In the genomic region with DNA sequence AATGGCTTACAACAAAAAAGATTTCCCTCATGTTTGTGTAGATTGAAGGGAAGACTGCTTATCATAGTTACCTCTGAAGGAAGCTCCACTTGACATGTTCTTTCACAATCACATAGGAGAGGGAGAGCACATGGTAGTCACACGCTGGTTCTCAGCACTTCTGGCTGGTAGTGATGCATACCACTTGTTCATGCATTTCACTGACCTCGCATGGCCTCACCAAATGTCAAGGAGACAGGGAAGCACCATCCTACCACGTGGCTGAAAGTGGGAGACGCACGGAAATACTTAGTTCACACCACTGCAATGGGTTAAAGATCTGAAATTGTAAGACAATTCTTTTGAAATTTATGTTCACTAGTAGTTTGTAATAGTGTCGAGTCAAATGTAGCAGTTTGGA, we compare ENCODE assay signal across 19 cellular contexts.
"Had no signal": no experiment of that assay in that cellular context is flagged by ENCODE, and none has a peak within 500 bp of the region (broad histone marks: within the 10 kb centered on the region; RNA-seq: fewer than 3 reads in every experiment).

No MANE protein-coding gene starts in this region.

- H3K4me1 ChIP-seq: prostate gland had no signal

- H3K36me3 ChIP-seq: ovary, prostate gland, spleen, tibial nerve had no signal

- H3K9me3 ChIP-seq: ovary, prostate gland, spleen, tibial nerve had no signal

- ATAC-seq: activated T-cell treated with anti-CD3 and anti-CD28 coated beads, Interleukin-2, amount 50 U/mL, for 4 hours; activated T-helper 17 cell treated with anti-CD3 and anti-CD28 coated beads, Interleukin-2, amount 50 U/mL, for 72 hours; esophagus mucosa had no signal

- H3K4me3 ChIP-seq: ovary, prostate gland, spleen, tibial nerve had no signal

- H3K27me3 ChIP-seq: ovary, spleen, tibial nerve had no signal

- DNase-seq: activated CD4-positive, alpha-beta memory T cell treated with anti-CD3 and anti-CD28 coated beads, Interleukin-2, amount 10 ng/mL, durations not matched to agents 7 days and 5 days; activated CD4-positive, alpha-beta T cell treated with anti-CD3 and anti-CD28 coated beads for 1 hour; activated CD4-positive, alpha-beta T cell treated with anti-CD3 and anti-CD28 coated beads, Interleukin-2, amount 10 ng/mL, durations not matched to agents 7 days and 5 days; activated gamma-delta T cell treated with Interleukin-2 at 50 U/mL for 16 hours; activated naive CD4-positive, alpha-beta T cell treated with anti-CD3 and anti-CD28 coated beads, Interleukin-2, amount 50 U/mL, for 16 hours; activated T-cell treated with anti-CD3 and anti-CD28 coated beads, Interleukin-2, amount 50 U/mL, for 4 hours; amygdala; endodermal cell; foreskin fibroblast; islet precursor cell; naive B cell; ovary; spleen; stimulated activated naive CD4-positive, alpha-beta T cell treated with Interleukin-2 at 50 U/mL for 16 hours; T1000 had no signal

- H3K27ac ChIP-seq: ovary, prostate gland, spleen, tibial nerve had no signal
